Comparison of ENCODE assay signal across 11 cellular contexts in the genomic region with DNA sequence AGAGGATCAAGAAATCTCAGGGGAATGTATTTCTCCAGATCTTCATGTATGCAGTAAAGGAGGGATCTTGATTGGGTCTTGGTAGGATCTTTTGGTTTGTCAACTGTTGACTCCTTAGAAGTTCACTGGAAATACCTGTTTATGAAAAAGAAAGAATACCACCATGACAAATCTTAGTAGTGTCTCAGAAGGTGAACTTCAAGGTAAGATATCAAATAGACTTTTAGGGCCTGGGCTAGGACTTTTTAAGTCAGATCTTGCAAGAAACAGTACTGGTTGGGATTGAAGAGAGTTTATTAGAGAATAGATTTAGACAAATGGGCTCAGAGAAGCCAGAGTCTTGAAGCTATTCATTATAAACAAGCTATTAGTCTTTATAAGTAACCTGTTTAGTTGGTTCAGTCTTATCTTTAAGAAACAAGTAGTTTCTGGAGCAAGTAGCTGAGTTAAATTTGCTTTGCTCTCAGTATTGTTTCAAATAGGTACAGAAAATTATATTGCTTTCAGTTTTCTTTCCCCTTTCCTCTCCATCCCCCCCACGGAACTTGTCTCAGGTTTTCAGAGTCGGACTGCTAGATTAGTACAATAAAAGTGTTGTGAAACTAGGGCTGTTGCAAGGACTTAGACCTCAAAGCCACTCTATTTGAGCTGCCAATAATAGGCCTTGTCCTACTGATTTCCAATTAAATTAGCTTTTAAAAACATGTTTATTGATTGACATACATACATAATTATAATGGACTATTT.
DNase-seq lines count a peak whose midpoint lies in the region; ATAC-seq and TF ChIP-seq lines count a peak whose summit lies in the region.
"Had no signal": no experiment of that assay in that cellular context is flagged by ENCODE, and none has a peak within 500 bp of the region (broad histone marks: within the 10 kb centered on the region; RNA-seq: fewer than 3 reads in every experiment).

No MANE protein-coding gene starts in this region.

- H3K4me3 ChIP-seq in duodenal mucosa (ENCODE audit: low read depth in 1 of 2, low read length in 2 of 2): peak overlapping the region; percentile 3 to 11
- H3K4me3 ChIP-seq in BE2C (ENCODE audit: low read depth, low read length): no peak overlapping the region
- H3K4me3 ChIP-seq: suprapubic skin had no signal

- H3K36me3 ChIP-seq in duodenal mucosa (ENCODE audit: control insufficient read depth in 1 of 2, insufficient read depth in 2 of 2, low read length in 2 of 2): no peaks in the 10 kb centered on the region
- H3K36me3 ChIP-seq in BE2C: no peaks in the 10 kb centered on the region
- H3K36me3 ChIP-seq: suprapubic skin had no signal

- DNase-seq in GM13976 (ENCODE audit: low spot score) (peak; percentile 52), NCI-H1105 treated with DMSO at 0.1 percent for 48 hours (lab: John Stamatoyannopoulos, UW) (no peak), BE2C (no peak), retina (no peak), NCI-H1092 (lab: John Stamatoyannopoulos, UW) (no peak)
- DNase-seq: Caco-2, T-helper 9 cell had no signal

- no peaks in the 10 kb centered on the region for H3K9me3 ChIP-seq in duodenal mucosa (ENCODE audit: control insufficient read depth in 1 of 2, low read length in 2 of 2)
- H3K9me3 ChIP-seq in BE2C: no peaks in the 10 kb centered on the region
- H3K9me3 ChIP-seq: suprapubic skin had no signal

- no peak overlapping the region for H3K9ac ChIP-seq in duodenal mucosa (ENCODE audit: low read depth in 1 of 2, low read length in 2 of 2)

- H3K27me3 ChIP-seq in duodenal mucosa (ENCODE audit: control insufficient read depth in 1 of 2, insufficient read depth in 2 of 2, low read length in 2 of 2) (no peaks in the 10 kb centered on the region), BE2C (no peaks in the 10 kb centered on the region)
- H3K27me3 ChIP-seq: suprapubic skin had no signal

- peak; percentile 97 for ATAC-seq in GM21423 (IDR thresholded peaks at IDR 0.05; ENCODE audit: unreplicated experiment)
- ATAC-seq in HG03354 (IDR thresholded peaks at IDR 0.05; ENCODE audit: poor library complexity, severe bottlenecking, unreplicated experiment): peak; percentile 99

- peaks cover 19 to 23% of the 10 kb centered on the region in 2 donors for H3K4me1 ChIP-seq in duodenal mucosa (ENCODE audit: control insufficient read depth in 1 of 2, insufficient read depth in 2 of 2, low read length in 2 of 2)
- H3K4me1 ChIP-seq in BE2C: no peaks in the 10 kb centered on the region
- H3K4me1 ChIP-seq: Caco-2, suprapubic skin had no signal

- TF ChIP-seq CTCF in GM13976 (IDR thresholded peaks at IDR 0.05; ENCODE audit: borderline replicate concordance, control extremely low read depth, extremely low read depth, insufficient read depth, missing control alignments): no peak
- no peak for TF ChIP-seq CTCF in BE2C (IDR thresholded peaks at IDR 0.05; ENCODE audit: low read depth, low read length)

- in situ Hi-C loops in GM13976 (cut with MboI; ENCODE audit: low sequenced_read_pairs, unreplicated experiment): no loop called here

- peak overlapping the region; percentile 60 for H3K27ac ChIP-seq in duodenal mucosa (ENCODE audit: low read depth, low read length)
- H3K27ac ChIP-seq: suprapubic skin had no signal
